ENCODE assay signal across 19 cellular contexts in the genomic region with DNA sequence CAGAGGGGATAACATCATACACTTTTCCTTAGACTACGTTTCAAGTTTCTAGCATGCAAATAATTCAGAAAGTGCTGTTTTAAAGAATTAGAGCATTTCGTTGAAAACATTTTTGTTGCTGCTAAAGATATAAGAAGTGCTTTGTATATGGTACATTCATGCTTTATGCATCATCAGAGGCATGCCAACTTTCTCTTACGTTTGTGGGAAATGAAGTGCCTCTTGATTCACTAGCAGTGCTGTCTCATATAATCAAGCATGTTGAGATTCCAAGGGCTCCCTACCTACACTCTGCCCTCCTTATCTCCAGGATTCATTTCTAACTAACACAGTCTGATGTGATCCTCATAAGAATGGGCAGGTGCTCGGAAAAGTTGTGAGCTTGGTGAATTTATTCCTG.
DNase-seq lines count a peak whose midpoint lies in the region; ATAC-seq, FAIRE-seq and TF ChIP-seq lines count a peak whose summit lies in the region.
"Had no signal": no experiment of that assay in that cellular context is flagged by ENCODE, and none has a peak within 500 bp of the region (broad histone marks: within the 10 kb centered on the region; RNA-seq: fewer than 3 reads in every experiment).

No MANE protein-coding gene starts in this region.

- H3K4me3 ChIP-seq in MG63 (peak overlapping the region; percentile 17), astrocyte (ENCODE audit: insufficient read depth, low read depth, low read length) (no peak overlapping the region), smooth muscle cell (peak overlapping the region; percentile 25), dorsolateral prefrontal cortex (no peak overlapping the region)
- H3K4me3 ChIP-seq: GM23338 had no signal

- H3K9me3 Mint-ChIP-seq in astrocyte (ENCODE audit: unreplicated experiment): no peaks in the 10 kb centered on the region

- H3K27ac Mint-ChIP-seq in astrocyte (ENCODE audit: unreplicated experiment): no peak overlapping the region
- H3K27ac Mint-ChIP-seq: CD4-positive, alpha-beta memory T cell; GM23338 had no signal

- H3K9me3 ChIP-seq in MG63: no peaks in the 10 kb centered on the region
- H3K9me3 ChIP-seq in astrocyte (ENCODE audit: insufficient read depth, low read depth, low read length): peaks cover 3% of the 10 kb centered on the region
- H3K9me3 ChIP-seq in smooth muscle cell (replicated peaks; ENCODE audit: low read depth): no peaks in the 10 kb centered on the region

- H3K36me3 ChIP-seq in MG63 (no peaks in the 10 kb centered on the region), astrocyte (ENCODE audit: insufficient read depth, low read length) (no peaks in the 10 kb centered on the region), smooth muscle cell (ENCODE audit: low read depth) (no peaks in the 10 kb centered on the region)

- intact Hi-C loops in dorsolateral prefrontal cortex (cut with DNase I): no loop called here

- H3K27me3 ChIP-seq in MG63 (no peaks in the 10 kb centered on the region), astrocyte (ENCODE audit: insufficient read depth, low read length) (no peaks in the 10 kb centered on the region), smooth muscle cell (ENCODE audit: low read depth) (no peaks in the 10 kb centered on the region), dorsolateral prefrontal cortex (no peaks in the 10 kb centered on the region)

- H3K4me1 Mint-ChIP-seq in astrocyte (ENCODE audit: low read depth, unreplicated experiment): peaks cover 4% of the 10 kb centered on the region
- H3K4me1 Mint-ChIP-seq: CD4-positive, alpha-beta memory T cell; GM23338 had no signal

- H3K4me1 ChIP-seq in astrocyte (ENCODE audit: insufficient read depth, low read length): peaks cover 2% of the 10 kb centered on the region
- no peaks in the 10 kb centered on the region for H3K4me1 ChIP-seq in smooth muscle cell (ENCODE audit: low read depth)

- H4K20me1 ChIP-seq in astrocyte (ENCODE audit: insufficient read depth, low read length): no peaks in the 10 kb centered on the region
- no peaks in the 10 kb centered on the region for H4K20me1 ChIP-seq in smooth muscle cell (ENCODE audit: low read depth)

- no peak overlapping the region for H3K4me2 ChIP-seq in astrocyte (ENCODE audit: low read length)
- peak overlapping the region; percentile 65 for H3K4me2 ChIP-seq in smooth muscle cell
- H3K4me2 ChIP-seq: GM23338 had no signal

- H3K27ac ChIP-seq in astrocyte (ENCODE audit: low read depth, low read length) (no peak overlapping the region), smooth muscle cell (ENCODE audit: low read depth) (peak overlapping the region; percentile 82), dorsolateral prefrontal cortex (no peak overlapping the region)
- H3K27ac ChIP-seq: C4-2B had no signal

- H3K79me2 ChIP-seq in astrocyte (ENCODE audit: insufficient read depth, low read length): no peaks in the 10 kb centered on the region
- no peaks in the 10 kb centered on the region for H3K79me2 ChIP-seq in smooth muscle cell (ENCODE audit: low read depth)

- TF ChIP-seq CTCF in astrocyte (IDR thresholded peaks at IDR 0.05; ENCODE audit: insufficient read depth, low read depth, low read length) (no peak), smooth muscle cell (IDR thresholded peaks at IDR 0.05; ENCODE audit: borderline replicate concordance, insufficient read depth, poor library complexity, severe bottlenecking) (no peak), dorsolateral prefrontal cortex (IDR thresholded peaks at IDR 0.05 in 54 of 56, conservative IDR thresholded peaks at IDR 0.05 in 2 of 56; ENCODE audit: low read depth in 1 of 56, partially characterized antibody in 56 of 56) (no peak)

- no peaks in the 10 kb centered on the region for H3K36me3 Mint-ChIP-seq in astrocyte (ENCODE audit: low read depth, unreplicated experiment)
- H3K36me3 Mint-ChIP-seq: CD4-positive, alpha-beta memory T cell had no signal

- no peak overlapping the region for H3K4me3 Mint-ChIP-seq in astrocyte (ENCODE audit: unreplicated experiment)
- H3K4me3 Mint-ChIP-seq: CD4-positive, alpha-beta memory T cell; GM23338 had no signal

- WGBS in smooth muscle cell (ENCODE audit: low lambda C conversion rate): 58% methylated on average over 4 of the region's 4 CpGs

- H3K27me3 Mint-ChIP-seq in astrocyte (ENCODE audit: low read depth, unreplicated experiment): no peaks in the 10 kb centered on the region
- H3K27me3 Mint-ChIP-seq: CD4-positive, alpha-beta memory T cell had no signal

- H3K9ac ChIP-seq in astrocyte (ENCODE audit: low read length) (no peak overlapping the region), smooth muscle cell (ENCODE audit: low read depth) (peak overlapping the region; percentile 4)

- no peak for ATAC-seq in GM18870 (IDR thresholded peaks at IDR 0.05; ENCODE audit: unreplicated experiment)
- ATAC-seq: GM23338 had no signal

- peaks cover 6% of the 10 kb centered on the region for H3F3A ChIP-seq in smooth muscle cell (ENCODE audit: low read depth)

- H2AFZ ChIP-seq in astrocyte (ENCODE audit: low read depth, low read length): no peak overlapping the region
- no peak overlapping the region for H2AFZ ChIP-seq in smooth muscle cell (ENCODE audit: low read depth)

- no peak for FAIRE-seq in astrocyte (lab: Jason Lieb, UNC)
- FAIRE-seq: A204.1, G401.6, GM12891, GM18507, H54 had no signal

- DNase-seq in MG63 (peak; percentile 12), astrocyte (ENCODE audit: low read depth) (peak; percentile 10), smooth muscle cell (lab: John Stamatoyannopoulos, UW; ENCODE audit: unreplicated experiment) (no peak), activated T-cell treated with anti-CD3 and anti-CD28 coated beads for 4 hours (no peak), dorsolateral prefrontal cortex (no peak)
- DNase-seq: ACHN; Calu3; CD4-positive, alpha-beta memory T cell; DND-41; EL; HCEC 1CT had no signal

Comparison
In these comparisons a context has a peak if more than half of its experiments do, and no peak if none do; other contexts are left out.
1. DNase-seq: peak in MG63 (single experiment) and astrocyte (single experiment); none in smooth muscle cell (single experiment), activated T-cell treated with anti-CD3 and anti-CD28 coated beads for 4 hours (single experiment) and dorsolateral prefrontal cortex (0 of 10).
2. H3K4me3 ChIP-seq: peak in MG63 (single experiment) and smooth muscle cell (single experiment); none in astrocyte (single experiment) and dorsolateral prefrontal cortex (0 of 59).